ENCODE assay signal across 8 cellular contexts in genomic region chr19:5951338-5951861, GRCh38. TPM values are rescaled to one million over a fixed set of nuclear protein-coding genes. Genes with fewer than 3 reads are reported as not detected.
DNase-seq lines count a peak whose midpoint lies in the region; ATAC-seq and TF ChIP-seq lines count a peak whose summit lies in the region.

No MANE protein-coding gene starts in this region.

- H3K4me2 ChIP-seq in PC-3 (ENCODE audit: low read length), result no peak overlapping the region

- H3K27me3 Mint-ChIP-seq in activated naive CD8-positive, alpha-beta T cell treated with anti-CD3 and anti-CD28 coated beads, Interleukin-2, amount 50 U/mL, for 24 hours, result no peaks in the 10 kb centered on the region

- intact Hi-C loops in Right ventricle myocardium inferior (cut with DNase I) (loop anchor here (10.0 kb wide), 1 partner anchor 127 kb away; no protein-coding TSS in a partner anchor), vagina (cut with DNase I) (no loop called here), PC-3 (cut with micrococcal nuclease) (no loop called here)

- H3K79me2 ChIP-seq in PC-3 (ENCODE audit: low read length), result peaks cover 97% of the 10 kb centered on the region

- H3K36me3 Mint-ChIP-seq in activated naive CD8-positive, alpha-beta T cell treated with anti-CD3 and anti-CD28 coated beads, Interleukin-2, amount 50 U/mL, for 24 hours (ENCODE audit: low read depth), result peaks cover 29% of the 10 kb centered on the region

- H3K9me3 ChIP-seq in cardiac muscle cell (ENCODE audit: low read depth) (no peaks in the 10 kb centered on the region), vagina (no peaks in the 10 kb centered on the region), PC-3 (ENCODE audit: low read length) (no peaks in the 10 kb centered on the region)

- H3K27ac ChIP-seq in cardiac muscle cell (peak overlapping the region; percentile 56), vagina (peak overlapping the region; percentile 9), PC-3 (ENCODE audit: low read length) (no peak overlapping the region)

- no peaks in the 10 kb centered on the region for H3K36me3 ChIP-seq in cardiac muscle cell
- no peaks in the 10 kb centered on the region for H3K36me3 ChIP-seq in vagina
- H3K36me3 ChIP-seq in PC-3 (ENCODE audit: low read depth, low read length), result peaks cover 21% of the 10 kb centered on the region

- no peaks in the 10 kb centered on the region for H3K9me2 ChIP-seq in PC-3 (replicated peaks; ENCODE audit: low read length)

- H3K4me1 ChIP-seq in cardiac muscle cell (ENCODE audit: low read depth), result peaks cover 60% of the 10 kb centered on the region
- H3K4me1 ChIP-seq in vagina, result peaks cover 79% of the 10 kb centered on the region
- H3K4me1 ChIP-seq in PC-3 (ENCODE audit: insufficient read depth, low read length), result no peaks in the 10 kb centered on the region

- H3K9me3 Mint-ChIP-seq in activated naive CD8-positive, alpha-beta T cell treated with anti-CD3 and anti-CD28 coated beads, Interleukin-2, amount 50 U/mL, for 24 hours, result no peaks in the 10 kb centered on the region

- TF ChIP-seq CTCF in cardiac muscle cell (IDR thresholded peaks at IDR 0.05; ENCODE audit: low read depth, low read length), result no peak
- TF ChIP-seq CTCF in vagina (IDR thresholded peaks at IDR 0.05), result no peak
- TF ChIP-seq CTCF in PC-3 (conservative IDR thresholded peaks at IDR 0.05; ENCODE audit: low read depth, low read length), result no peak

- no peak overlapping the region for H3K4me3 ChIP-seq in cardiac muscle cell
- H3K4me3 ChIP-seq in vagina, result no peak overlapping the region
- no peak overlapping the region for H3K4me3 ChIP-seq in PC-3 (ENCODE audit: low read length)

- DNase-seq in cardiac muscle cell (ENCODE audit: low read depth in 1 of 2, low spot score in 1 of 2) (no peak), Right ventricle myocardium inferior (ENCODE audit: missing footprints) (no peak), medulla oblongata (ENCODE audit: extremely low spot score) (peak; percentile 73), vagina (ENCODE audit: extremely low spot score in 2 of 2) (no peak), A172 (ENCODE audit: low spot score) (no peak), PC-3 (no peak)
- DNase-seq in activated naive CD8-positive, alpha-beta T cell treated with anti-CD3 and anti-CD28 coated beads, Interleukin-2, amount 50 U/mL, for 24 hours, result no peak

- no peak overlapping the region for H3K4me3 Mint-ChIP-seq in activated naive CD8-positive, alpha-beta T cell treated with anti-CD3 and anti-CD28 coated beads, Interleukin-2, amount 50 U/mL, for 24 hours

- no peak overlapping the region for H2AFZ ChIP-seq in PC-3 (ENCODE audit: low read length)

- no peaks in the 10 kb centered on the region for H3K27me3 ChIP-seq in cardiac muscle cell
- H3K27me3 ChIP-seq in vagina, result no peaks in the 10 kb centered on the region
- no peaks in the 10 kb centered on the region for H3K27me3 ChIP-seq in PC-3 (ENCODE audit: low read length)

- no TSS peak for BruUV-seq in PC-3 (replicated peaks; lab: Mats Ljungman, UMichigan)

- TF ChIP-seq POLR2A in vagina (IDR thresholded peaks at IDR 0.05), result no peak

- H3K4me1 Mint-ChIP-seq in activated naive CD8-positive, alpha-beta T cell treated with anti-CD3 and anti-CD28 coated beads, Interleukin-2, amount 50 U/mL, for 24 hours, result peaks cover 91% of the 10 kb centered on the region

- CTCF ChIA-PET in PC-3 (lab: Charles Lee), result no interaction called here

- ATAC-seq in Right ventricle myocardium inferior, result no peak
- ATAC-seq in activated naive CD8-positive, alpha-beta T cell treated with anti-CD3 and anti-CD28 coated beads, Interleukin-2, amount 50 U/mL, for 24 hours, result no peak
- no peak for ATAC-seq in PC-3
- ATAC-seq in GM21529 (IDR thresholded peaks at IDR 0.05; ENCODE audit: unreplicated experiment), result no peak

- POLR2A ChIA-PET in PC-3 (lab: Charles Lee; ENCODE audit: unreplicated experiment), result no interaction called here

- peak overlapping the region; percentile 70 for H3K27ac Mint-ChIP-seq in activated naive CD8-positive, alpha-beta T cell treated with anti-CD3 and anti-CD28 coated beads, Interleukin-2, amount 50 U/mL, for 24 hours

- no peaks in the 10 kb centered on the region for H3F3A ChIP-seq in PC-3 (ENCODE audit: low read length, unreplicated experiment)

- H4K20me1 ChIP-seq in PC-3 (ENCODE audit: low read length), result peaks cover 51% of the 10 kb centered on the region

- no peak overlapping the region for H3K9ac ChIP-seq in PC-3 (ENCODE audit: low read length)

RNA-seq across cellular contexts. Expression of gene RANBP3, which starts 26.5 kb away (rescaled TPM):
- total RNA-seq in cardiac muscle cell, result 102 and 108 TPM in 2 replicates
- polyA plus RNA-seq in cardiac muscle cell, result 17.7 and 18.3 TPM in 2 replicates
- 65.6 TPM for total RNA-seq in Right ventricle myocardium inferior
- 110 TPM for total RNA-seq in vagina
- total RNA-seq in A172 (2014; rRNA removed; shearing (Covaris generic)), result 88.2 and 89.7 TPM in 2 replicates
- 114 and 153 TPM in 2 replicates for total RNA-seq in PC-3 (2014; rRNA removed)

RNA-seq across cellular contexts. Expression of gene CAPS, which starts 37.3 kb away (rescaled TPM):
- total RNA-seq in cardiac muscle cell, result 14.4 and 23.6 TPM in 2 replicates
- polyA plus RNA-seq in cardiac muscle cell, result 14.1 and 17.7 TPM in 2 replicates
- total RNA-seq in Right ventricle myocardium inferior, result 3.8 TPM
- 35.8 TPM for total RNA-seq in vagina
- total RNA-seq in A172 (2014; rRNA removed; shearing (Covaris generic)), result 12.0 and 15.0 TPM in 2 replicates
- 255 and 280 TPM in 2 replicates for total RNA-seq in PC-3 (2014; rRNA removed)

RNA-seq across cellular contexts. Expression of gene VMAC, which starts 46.7 kb away (rescaled TPM):
- total RNA-seq in cardiac muscle cell (13.0 and 23.1 TPM in 2 replicates), Right ventricle myocardium inferior (1.6 TPM), vagina (7.9 TPM), PC-3 (2014; rRNA removed) (7.8 and 8.3 TPM in 2 replicates)
- polyA plus RNA-seq in cardiac muscle cell, result 3.9 and 6.2 TPM in 2 replicates
- 3.0 and 3.2 TPM in 2 replicates for total RNA-seq in A172 (2014; rRNA removed; shearing (Covaris generic))

RNA-seq across cellular contexts. Expression of gene NDUFA11, which starts 47.8 kb away (rescaled TPM):
- total RNA-seq in cardiac muscle cell (295 and 485 TPM in 2 replicates), Right ventricle myocardium inferior (571 TPM), vagina (318 TPM), PC-3 (2014; rRNA removed) (556 and 669 TPM in 2 replicates)
- polyA plus RNA-seq in cardiac muscle cell, result 738 and 760 TPM in 2 replicates
- total RNA-seq in A172 (2014; rRNA removed; shearing (Covaris generic)), result 208 and 242 TPM in 2 replicates
